1 cellular context compared by ENCODE assay signal in genomic region chr15:31305375-31305774, GRCh38.
TF ChIP-seq lines count a peak whose summit lies in the region.

No MANE protein-coding gene starts in this region.

TF ChIP-seq in IMR-90, 13 proteins besides CTCF, POLR2A, EP300 and RAD21:
- TF ChIP-seq MAFK (IDR thresholded peaks at IDR 0.05; ENCODE audit: low read depth, low read length) (no peak), ELK1 (IDR thresholded peaks at IDR 0.05; ENCODE audit: borderline replicate concordance, low read depth, low read length) (no peak), NFE2L2 (IDR thresholded peaks at IDR 0.05; ENCODE audit: low read depth, low read length) (no peak), CEBPB (IDR thresholded peaks at IDR 0.05; ENCODE audit: low read depth, low read length) (no peak), USF2 (IDR thresholded peaks at IDR 0.05; ENCODE audit: low read depth, low read length) (no peak), MAZ (IDR thresholded peaks at IDR 0.05; ENCODE audit: borderline replicate concordance, low read depth, low read length) (no peak), MXI1 (IDR thresholded peaks at IDR 0.05; ENCODE audit: borderline replicate concordance, low read depth, low read length) (no peak), BHLHE40 (IDR thresholded peaks at IDR 0.05; ENCODE audit: low read depth, low read length) (no peak), RCOR1 (IDR thresholded peaks at IDR 0.05; ENCODE audit: insufficient replicate concordance, low read length) (no peak), RFX5 (IDR thresholded peaks at IDR 0.05; ENCODE audit: low read depth, low read length) (no peak), FOS (IDR thresholded peaks at IDR 0.05; ENCODE audit: low read depth, low read length) (no peak), SMC3 (IDR thresholded peaks at IDR 0.05; ENCODE audit: low read depth, low read length) (no peak), CHD1 (IDR thresholded peaks at IDR 0.05; ENCODE audit: low read depth, low read length) (no peak)
